ENCODE assay signal across 1 cellular context in the genomic region with DNA sequence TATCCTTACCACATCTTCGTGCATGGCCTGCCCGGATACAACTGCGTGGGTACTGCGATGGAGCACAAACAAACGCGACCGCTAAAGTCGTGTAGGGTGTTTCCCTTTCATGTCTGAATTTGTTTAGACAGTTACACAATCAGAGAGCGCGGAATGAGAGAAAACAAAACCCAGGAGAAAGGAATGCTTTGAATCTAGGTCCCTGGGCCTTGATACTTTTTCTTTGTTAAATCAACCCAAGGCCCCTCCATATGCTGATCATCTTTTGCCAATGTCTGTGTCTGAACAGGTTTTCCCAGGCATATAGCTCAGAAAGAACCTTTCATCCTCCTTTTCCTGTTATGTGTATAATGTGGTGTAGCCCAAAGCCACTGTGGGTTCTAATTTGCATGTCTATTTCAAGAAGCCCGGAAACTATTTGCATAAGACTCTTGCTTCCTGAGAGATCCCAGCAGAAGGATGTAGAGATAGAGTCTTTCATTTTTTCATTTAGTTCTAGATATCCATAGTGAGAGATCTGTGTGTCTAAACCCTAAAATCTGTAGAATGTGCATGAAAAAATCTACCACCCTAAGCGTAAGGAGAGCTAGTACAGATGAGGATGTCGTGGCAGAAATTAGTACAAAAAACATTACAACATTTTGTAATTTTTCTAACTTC.
TF ChIP-seq lines count a peak whose summit lies in the region.

No MANE protein-coding gene starts in this region.

TF ChIP-seq in HepG2, 621 proteins besides CTCF, POLR2A, EP300 and RAD21 (continued from another document):
- TF ChIP-seq SMAD3 (CRISPR knock-in tag; IDR thresholded peaks at IDR 0.05), result 0 out of 2 replicates have a peak, but pooled peaks have one; percentile 23
- no peak for TF ChIP-seq ZNF136 (CRISPR knock-in tag; IDR thresholded peaks at IDR 0.05; ENCODE audit: low read depth)
- peak; percentile 32; the same call in 1 of the 2 replicates for TF ChIP-seq MAX (IDR thresholded peaks at IDR 0.05)
- TF ChIP-seq CBFB (CRISPR knock-in tag; IDR thresholded peaks at IDR 0.05), result no peak
